In genomic region chr14:68908201-68908600, GRCh38 we compare ENCODE assay signal across 18 cellular contexts.
A peak's percentile ranks its signal among the peaks of the same experiment; 100 is the strongest.
DNase-seq lines count a peak whose midpoint lies in the region; ATAC-seq and TF ChIP-seq lines count a peak whose summit lies in the region.
"Had no signal": no experiment of that assay in that cellular context is flagged by ENCODE, and none has a peak within 500 bp of the region (broad histone marks: within the 10 kb centered on the region; RNA-seq: fewer than 3 reads in every experiment).

No MANE protein-coding gene starts in this region.

- CTCF ChIA-PET in RWPE1 (lab: Yijun Ruan, JAX): interaction anchor here (0.7 to 1.0 kb wide), 2 partner anchors 10 to 45 kb away, joined by 3 read pairs; no protein-coding TSS in a partner anchor

- H3K9me3 ChIP-seq in gastroesophageal sphincter: no peaks in the 10 kb centered on the region
- H3K9me3 ChIP-seq: Caco-2 had no signal

- H3K4me1 Mint-ChIP-seq in mesothelial cell of epicardium: no peaks in the 10 kb centered on the region

- H3K4me1 ChIP-seq in gastroesophageal sphincter (peaks cover 0 to 96% (median 0%) of the 10 kb centered on the region in 3 donors), rectal smooth muscle tissue (ENCODE audit: control insufficient read depth, insufficient read depth, low read length) (peaks cover 33% of the 10 kb centered on the region)
- H3K4me1 ChIP-seq: Caco-2 had no signal

- TF ChIP-seq POLR2A in gastroesophageal sphincter (IDR thresholded peaks at IDR 0.05): no peak

- H3K27ac ChIP-seq in C4-2B (0 out of 2 replicates have a peak overlapping the region, but pooled peaks have one; percentile 2), RWPE1 (peak overlapping the region; percentile 18), gastroesophageal sphincter (peak overlapping the region; percentile 49 to 99 (median 89)), rectal smooth muscle tissue (ENCODE audit: low read depth, low read length) (peak overlapping the region; percentile 77)
- H3K27ac ChIP-seq: PC-9 had no signal

- H3K27me3 Mint-ChIP-seq in mesothelial cell of epicardium (ENCODE audit: low read depth): no peaks in the 10 kb centered on the region

- ATAC-seq in gastroesophageal sphincter: peak; percentile 18
- no peak for ATAC-seq in GM18498 (IDR thresholded peaks at IDR 0.05; ENCODE audit: unreplicated experiment)
- ATAC-seq: HepG2, Right ventricle myocardium inferior had no signal

- no peak for TF ChIP-seq EP300 in gastroesophageal sphincter (IDR thresholded peaks at IDR 0.05)

- H3K4me3 ChIP-seq in gastroesophageal sphincter (no peak overlapping the region), rectal smooth muscle tissue (ENCODE audit: low read length) (no peak overlapping the region)
- H3K4me3 ChIP-seq: PC-9 had no signal

- TF ChIP-seq CTCF in C4-2B (conservative IDR thresholded peaks at IDR 0.05) (no peak), RWPE1 (conservative IDR thresholded peaks at IDR 0.05; ENCODE audit: low read depth) (no peak), gastroesophageal sphincter (IDR thresholded peaks at IDR 0.05) (no peak), mesothelial cell of epicardium (IDR thresholded peaks at IDR 0.05; ENCODE audit: unreplicated experiment) (no peak)

- no peak for DNase-seq in RWPE1 (ENCODE audit: low spot score)
- DNase-seq in mesothelial cell of epicardium (ENCODE audit: low spot score in 2 of 2, unreplicated experiment in 2 of 2): no peak
- no peak for DNase-seq in activated CD4-positive, alpha-beta T cell treated with anti-CD3 and anti-CD28 coated beads for 4 hours
- DNase-seq in NCI-H1436 (lab: John Stamatoyannopoulos, UW): no peak
- DNase-seq: Caco-2, DMS53, Karpas-422, MM.1S, NCI-H1105, NCI-H187 treated with DMSO at 0.1 percent for 48 hours, NCI-H446, PC-9 had no signal

- H3K36me3 ChIP-seq in gastroesophageal sphincter (peaks cover 0 to 87% of the 10 kb centered on the region in 2 donors), rectal smooth muscle tissue (ENCODE audit: control insufficient read depth, insufficient read depth, low read length) (peaks cover 30% of the 10 kb centered on the region)

- 80% methylated on average over 1 of the region's 8 CpGs; no CpG with 5 or more reads in 1 of the 2 donors for WGBS in gastroesophageal sphincter (ENCODE audit: low coverage in 1 of 2), 2 donors

- H3K36me3 Mint-ChIP-seq in mesothelial cell of epicardium: peaks cover 24% of the 10 kb centered on the region

- H3K27me3 ChIP-seq in gastroesophageal sphincter: no peaks in the 10 kb centered on the region
- no peaks in the 10 kb centered on the region for H3K27me3 ChIP-seq in rectal smooth muscle tissue (ENCODE audit: control insufficient read depth, insufficient read depth, low read length)

- H3K9me3 Mint-ChIP-seq in mesothelial cell of epicardium: no peaks in the 10 kb centered on the region

- no peak overlapping the region for H3K9ac ChIP-seq in rectal smooth muscle tissue (ENCODE audit: low read length)

- no peak overlapping the region for H3K4me3 Mint-ChIP-seq in mesothelial cell of epicardium

- no peak overlapping the region for H3K27ac Mint-ChIP-seq in mesothelial cell of epicardium

- POLR2A ChIA-PET in RWPE1 (lab: Yijun Ruan, JAX; ENCODE audit: low non-redundant PET): interaction anchor here (0.7 kb wide), 1 partner anchor 200 kb away, joined by 4 read pairs; no protein-coding TSS in a partner anchor

Comparison
In these comparisons a context has a peak if more than half of its experiments do, and no peak if none do; other contexts are left out.
1. H3K27ac ChIP-seq: peak in every context shown above with its lines; median percentile 89 in gastroesophageal sphincter; 77 in rectal smooth muscle tissue; 18 in RWPE1; 2 in C4-2B.